ENCODE assay signal across 20 cellular contexts in the genomic region with DNA sequence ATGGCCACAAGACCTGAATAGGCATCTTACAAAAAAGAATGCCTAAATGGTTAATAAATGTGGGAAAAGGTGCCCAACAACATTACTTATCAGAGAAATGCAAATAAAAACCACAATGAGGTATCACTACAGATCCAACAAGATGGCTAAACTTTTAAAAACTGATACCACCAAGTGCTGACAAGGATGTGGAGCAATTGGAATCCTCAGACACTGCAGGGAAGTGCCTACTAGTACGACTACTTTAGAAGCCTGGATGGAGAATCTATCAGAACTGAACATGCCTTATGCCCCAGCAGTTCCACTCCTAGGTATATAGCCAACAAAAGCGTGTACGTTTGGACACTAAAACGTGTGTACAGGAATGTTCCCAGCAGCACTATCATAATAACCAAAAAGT. TPM values are rescaled to one million over a fixed set of nuclear protein-coding genes. Genes with fewer than 3 reads are reported as not detected.
"Had no signal": no experiment of that assay in that cellular context is flagged by ENCODE, and none has a peak within 500 bp of the region (broad histone marks: within the 10 kb centered on the region; RNA-seq: fewer than 3 reads in every experiment).

No MANE protein-coding gene starts in this region.

- H3K36me3 Mint-ChIP-seq: neural progenitor cell had no signal

- FAIRE-seq: pancreas had no signal

- DNase-seq: effector memory CD8-positive, alpha-beta T cell; esophagus squamous epithelium; foreskin fibroblast; glutamatergic neuron; islet precursor cell; mucosa of descending colon; naive thymus-derived CD8-positive, alpha-beta T cell; nucleus accumbens; pancreas; right cardiac atrium; stimulated activated CD4-positive, alpha-beta T cell treated with anti-CD3 and anti-CD28 coated beads, Interleukin-4, amount 100 ng/mL, for 1 hour; stimulated activated CD8-positive, alpha-beta memory T cell treated with anti-CD3 and anti-CD28 coated beads, Interleukin-4, amount 100 ng/mL, for 48 hours; stimulated activated naive B cell treated with anti-CD40 and anti-IgM and Interleukin-4, amounts not matched to agents 10 μg/mL and 1 μg/mL and 100 μg/mL, for 72 hours; stimulated activated naive CD8-positive, alpha-beta T cell treated with anti-CD3 and anti-CD28 coated beads, Interleukin-15, amount 100 ng/mL, for 72 hours; testis had no signal

- H3K4me3 ChIP-seq: esophagus squamous epithelium, gastroesophageal sphincter, mucosa of descending colon, neural progenitor cell, pancreas, testis, tibial nerve had no signal

- H2AFZ ChIP-seq: neural progenitor cell had no signal

- H3K27ac Mint-ChIP-seq: effector memory CD8-positive, alpha-beta T cell; neural progenitor cell; progenitor cell of endocrine pancreas had no signal

- H3K27me3 ChIP-seq: neural progenitor cell, pancreas, testis, tibial nerve had no signal

- H3K4me3 Mint-ChIP-seq: neural progenitor cell; stimulated activated naive B cell treated with anti-CD40 and anti-IgM and Interleukin-4, amounts not matched to agents 10 μg/mL and 1 μg/mL and 100 μg/mL, for 72 hours had no signal

- H3K9ac ChIP-seq: neural progenitor cell had no signal

- H3K4me1 ChIP-seq: gastroesophageal sphincter, neural progenitor cell, pancreas, testis had no signal

- H3K27ac ChIP-seq: esophagus squamous epithelium, gastroesophageal sphincter, neural progenitor cell, pancreas, testis, tibial nerve had no signal

- H3K9me3 ChIP-seq: mucosa of descending colon, pancreas, testis had no signal

- H3K4me2 ChIP-seq: neural progenitor cell had no signal

- H3K36me3 ChIP-seq: esophagus squamous epithelium, gastroesophageal sphincter, neural progenitor cell, pancreas, tibial nerve had no signal

- ATAC-seq: effector memory CD8-positive, alpha-beta T cell; gastroesophageal sphincter; left lobe of liver; mucosa of descending colon; naive thymus-derived CD8-positive, alpha-beta T cell; pancreas; right cardiac atrium; stimulated activated naive B cell treated with anti-CD40 and anti-IgM and Interleukin-4, amounts not matched to agents 10 μg/mL and 1 μg/mL and 100 μg/mL, for 72 hours; stimulated activated naive CD8-positive, alpha-beta T cell treated with anti-CD3 and anti-CD28 coated beads, Interleukin-15, amount 100 ng/mL, for 72 hours had no signal

RNA-seq across cellular contexts. Expression of a gene that starts 19.9 kb away (rescaled TPM):
- total RNA-seq: naive thymus-derived CD8-positive, alpha-beta T cell; progenitor cell of endocrine pancreas had no signal
- polyA plus RNA-seq: naive thymus-derived CD8-positive, alpha-beta T cell had no signal
